Comparison of ENCODE assay signal across 8 cellular contexts in the genomic region with DNA sequence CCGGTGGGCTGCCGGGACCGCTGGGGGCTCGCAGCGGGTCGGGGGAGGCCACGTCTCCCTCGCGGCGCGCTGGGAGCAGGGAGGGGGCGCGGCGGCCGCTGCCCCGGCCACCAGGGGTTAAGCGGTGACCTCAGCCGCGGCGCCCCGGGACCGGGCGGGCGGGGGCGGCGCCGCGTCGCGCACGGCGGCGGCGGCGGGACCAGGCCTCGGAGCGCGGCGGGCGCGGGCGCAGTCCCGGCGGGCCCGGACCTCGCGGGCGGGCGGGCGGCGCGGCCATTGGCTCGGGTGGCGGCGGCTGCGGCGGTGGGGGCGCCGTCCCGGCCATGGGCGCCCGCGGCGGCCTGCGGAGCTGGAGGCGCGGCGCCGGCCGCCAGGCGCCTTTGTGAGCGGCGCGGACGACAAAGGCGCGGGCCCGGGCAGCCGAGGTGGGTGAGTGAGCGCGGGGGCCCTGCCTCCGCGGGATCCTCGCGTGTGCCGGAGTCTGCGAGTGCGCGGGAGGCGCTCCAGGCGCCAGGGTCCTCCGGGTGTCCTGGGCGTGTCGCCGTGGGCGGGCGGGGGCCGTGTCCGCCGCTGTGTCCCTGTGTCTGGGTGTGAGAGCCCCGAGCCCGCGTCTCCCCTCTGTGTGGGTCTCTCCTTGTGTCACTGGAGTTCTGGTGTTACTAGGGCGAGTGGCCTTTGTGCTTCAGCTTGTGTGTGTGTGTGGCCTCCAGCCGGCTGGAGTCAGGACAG. TPM values are rescaled to one million over a fixed set of nuclear protein-coding genes. Genes with fewer than 3 reads are reported as not detected.
DNase-seq lines count a peak whose midpoint lies in the region; ATAC-seq, FAIRE-seq and TF ChIP-seq lines count a peak whose summit lies in the region.

A gene with protein sequence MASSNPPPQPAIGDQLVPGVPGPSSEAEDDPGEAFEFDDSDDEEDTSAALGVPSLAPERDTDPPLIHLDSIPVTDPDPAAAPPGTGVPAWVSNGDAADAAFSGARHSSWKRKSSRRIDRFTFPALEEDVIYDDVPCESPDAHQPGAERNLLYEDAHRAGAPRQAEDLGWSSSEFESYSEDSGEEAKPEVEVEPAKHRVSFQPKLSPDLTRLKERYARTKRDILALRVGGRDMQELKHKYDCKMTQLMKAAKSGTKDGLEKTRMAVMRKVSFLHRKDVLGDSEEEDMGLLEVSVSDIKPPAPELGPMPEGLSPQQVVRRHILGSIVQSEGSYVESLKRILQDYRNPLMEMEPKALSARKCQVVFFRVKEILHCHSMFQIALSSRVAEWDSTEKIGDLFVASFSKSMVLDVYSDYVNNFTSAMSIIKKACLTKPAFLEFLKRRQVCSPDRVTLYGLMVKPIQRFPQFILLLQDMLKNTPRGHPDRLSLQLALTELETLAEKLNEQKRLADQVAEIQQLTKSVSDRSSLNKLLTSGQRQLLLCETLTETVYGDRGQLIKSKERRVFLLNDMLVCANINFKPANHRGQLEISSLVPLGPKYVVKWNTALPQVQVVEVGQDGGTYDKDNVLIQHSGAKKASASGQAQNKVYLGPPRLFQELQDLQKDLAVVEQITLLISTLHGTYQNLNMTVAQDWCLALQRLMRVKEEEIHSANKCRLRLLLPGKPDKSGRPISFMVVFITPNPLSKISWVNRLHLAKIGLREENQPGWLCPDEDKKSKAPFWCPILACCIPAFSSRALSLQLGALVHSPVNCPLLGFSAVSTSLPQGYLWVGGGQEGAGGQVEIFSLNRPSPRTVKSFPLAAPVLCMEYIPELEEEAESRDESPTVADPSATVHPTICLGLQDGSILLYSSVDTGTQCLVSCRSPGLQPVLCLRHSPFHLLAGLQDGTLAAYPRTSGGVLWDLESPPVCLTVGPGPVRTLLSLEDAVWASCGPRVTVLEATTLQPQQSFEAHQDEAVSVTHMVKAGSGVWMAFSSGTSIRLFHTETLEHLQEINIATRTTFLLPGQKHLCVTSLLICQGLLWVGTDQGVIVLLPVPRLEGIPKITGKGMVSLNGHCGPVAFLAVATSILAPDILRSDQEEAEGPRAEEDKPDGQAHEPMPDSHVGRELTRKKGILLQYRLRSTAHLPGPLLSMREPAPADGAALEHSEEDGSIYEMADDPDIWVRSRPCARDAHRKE (N-terminal part only) (plus strand): TSS at position 173 of the 729 bp plus-strand sequence. CDS start 40,898 bp downstream, outside the sequence.

- FAIRE-seq in GM12878 (lab: Jason Lieb, UNC), result no peak

- TF ChIP-seq EP300 in GM12878 (IDR thresholded peaks at IDR 0.05; ENCODE audit: borderline replicate concordance in 1 of 2, control insufficient read depth in 1 of 2, low read depth in 2 of 2, low read length in 2 of 2), result no peak

- ATAC-seq in GM12878 (no peak), GM21447 (IDR thresholded peaks at IDR 0.05; ENCODE audit: unreplicated experiment) (no peak)

- H3K36me3 ChIP-seq in GM12878 (ENCODE audit: control insufficient read depth in 2 of 2, insufficient read depth in 2 of 2, low read length in 1 of 2) (no peaks in the 10 kb centered on the region), skeletal muscle tissue (ENCODE audit: control insufficient read depth in 3 of 3, insufficient read depth in 3 of 3, low read length in 3 of 3) (no peaks in the 10 kb centered on the region)

- H3K4me1 ChIP-seq in GM12878 (ENCODE audit: control insufficient read depth, insufficient read depth, low read length), result peaks cover 17% of the 10 kb centered on the region
- H3K4me1 ChIP-seq in skeletal muscle tissue (ENCODE audit: control insufficient read depth in 3 of 3, insufficient read depth in 3 of 3, low read length in 3 of 3), result peaks cover 14 to 20% (median 18%) of the 10 kb centered on the region in 3 donors

- H3K4me2 ChIP-seq in GM12878 (ENCODE audit: control insufficient read depth, insufficient read depth), result peak within 1 kb of the TSS; percentile 48; the same call in 1 of the 2 replicates

- TF ChIP-seq RAD21 in GM12878 (IDR thresholded peaks at IDR 0.05; ENCODE audit: insufficient read depth, low read depth, low read length), result no peak

- in situ Hi-C loops in GM12878 (cut with MboI), result no loop called here

- H3K36me3 Mint-ChIP-seq in activated naive CD4-positive, alpha-beta T cell treated with anti-CD3 and anti-CD28 coated beads, Interleukin-2, amount 50 U/mL, for 24 hours, result no peaks in the 10 kb centered on the region
- no peaks in the 10 kb centered on the region for H3K36me3 Mint-ChIP-seq in activated CD4-positive, alpha-beta T cell treated with anti-CD3 and anti-CD28 coated beads, Interleukin-2, amount 10 ng/mL, durations not matched to agents 7 days and 5 days (ENCODE audit: low read depth)

- H3K27me3 ChIP-seq in GM12878 (replicated peaks in 1 of 2; ENCODE audit: control insufficient read depth in 2 of 2, insufficient read depth in 2 of 2, low read length in 1 of 2) (peaks cover 4 to 5% of the 10 kb centered on the region in 2 experiments; a peak in 3 of 4 replicates), skeletal muscle tissue (ENCODE audit: control insufficient read depth in 3 of 3, insufficient read depth in 3 of 3, low read length in 3 of 3) (no peaks in the 10 kb centered on the region)

- CTCF ChIA-PET in GM12878 (lab: Yijun Ruan, JAX), result no interaction called here
- CTCF ChIA-PET in activated CD4-positive, alpha-beta T cell treated with anti-CD3 and anti-CD28 coated beads, Interleukin-2, amount 10 ng/mL, durations not matched to agents 7 days and 5 days (lab: Charles Lee), result no interaction called here

- H3K9ac ChIP-seq in GM12878 (ENCODE audit: control insufficient read depth, insufficient read depth, low read length) (no peak within 1 kb of the TSS), skeletal muscle tissue (ENCODE audit: low read depth in 1 of 3, low read length in 3 of 3) (peak within 1 kb of the TSS; percentile 86 to 96 (median 93))

- H3K79me2 ChIP-seq in GM12878 (ENCODE audit: control insufficient read depth, insufficient read depth, low read length), result no peaks in the 10 kb centered on the region

- peaks cover 38% of the 10 kb centered on the region for H3K27me3 Mint-ChIP-seq in activated naive CD4-positive, alpha-beta T cell treated with anti-CD3 and anti-CD28 coated beads, Interleukin-2, amount 50 U/mL, for 24 hours
- H3K27me3 Mint-ChIP-seq in activated CD4-positive, alpha-beta T cell treated with anti-CD3 and anti-CD28 coated beads, Interleukin-2, amount 10 ng/mL, durations not matched to agents 7 days and 5 days, result peaks cover 33% of the 10 kb centered on the region

- peak within 1 kb of the TSS; percentile 39 for H3K4me3 Mint-ChIP-seq in activated naive CD4-positive, alpha-beta T cell treated with anti-CD3 and anti-CD28 coated beads, Interleukin-2, amount 50 U/mL, for 24 hours
- no peak within 1 kb of the TSS for H3K4me3 Mint-ChIP-seq in activated CD4-positive, alpha-beta T cell treated with anti-CD3 and anti-CD28 coated beads, Interleukin-2, amount 10 ng/mL, durations not matched to agents 7 days and 5 days

- intact Hi-C loops in GM12878 (cut with micrococcal nuclease; ENCODE audit: unreplicated experiment), result no loop called here

- no TSS peak for BruUV-seq in GM12878 (replicated peaks; lab: Mats Ljungman, UMichigan)

- WGBS in GM12878 (ENCODE audit: insufficient coverage, insufficient replicate concordance, low lambda C conversion rate, missing lambda C conversion rate), result 16% methylated on average over 13 of the region's 105 CpGs

- H3K27ac ChIP-seq in GM12878 (ENCODE audit: control insufficient read depth, insufficient read depth) (no peak within 1 kb of the TSS), skeletal muscle tissue (ENCODE audit: low read depth, low read length) (peak within 1 kb of the TSS; percentile 79)

- H2AFZ ChIP-seq in GM12878 (ENCODE audit: control insufficient read depth, low read depth, low read length), result no peak within 1 kb of the TSS

- RAD21 ChIA-PET in GM12878 (lab: Charles Lee; ENCODE audit: unreplicated experiment), result no interaction called here

- no peak for TF ChIP-seq POLR2A in GM12878 (IDR thresholded peaks at IDR 0.05; ENCODE audit: low read depth, low read length)

- H3K4me1 Mint-ChIP-seq in activated naive CD4-positive, alpha-beta T cell treated with anti-CD3 and anti-CD28 coated beads, Interleukin-2, amount 50 U/mL, for 24 hours, result no peaks in the 10 kb centered on the region
- peaks cover 6% of the 10 kb centered on the region for H3K4me1 Mint-ChIP-seq in activated CD4-positive, alpha-beta T cell treated with anti-CD3 and anti-CD28 coated beads, Interleukin-2, amount 10 ng/mL, durations not matched to agents 7 days and 5 days

- SMC1A ChIA-PET in GM12878 (lab: Charles Lee; ENCODE audit: uncharacterized antibody, unreplicated experiment), result no interaction called here

- POLR2A ChIA-PET in GM12878 (lab: Charles Lee), result no interaction called here
- POLR2A ChIA-PET in activated CD4-positive, alpha-beta T cell treated with anti-CD3 and anti-CD28 coated beads, Interleukin-2, amount 10 ng/mL, durations not matched to agents 7 days and 5 days (lab: Charles Lee), result no interaction called here

- TF ChIP-seq CTCF in GM12878 (IDR thresholded peaks at IDR 0.05 in 2 of 3, conservative IDR thresholded peaks at IDR 0.05 in 1 of 3; ENCODE audit: control insufficient read depth in 2 of 3, extremely low read depth in 1 of 3, insufficient read depth in 1 of 3, low read depth in 3 of 3, low read length in 3 of 3), result no peak

- no peak within 1 kb of the TSS for H3K4me3 ChIP-seq in GM12878
- H3K4me3 ChIP-seq in iPS-18c (ENCODE audit: insufficient read depth, low read depth, low read length), result peak within 1 kb of the TSS; percentile 88
- H3K4me3 ChIP-seq in skeletal muscle tissue (ENCODE audit: low read length in 3 of 3), result peak within 1 kb of the TSS; percentile 86 to 91 (median 87)

- H3K9me3 ChIP-seq in GM12878 (replicated peaks; ENCODE audit: control insufficient read depth, insufficient read depth, low read length) (no peaks in the 10 kb centered on the region), iPS-18c (ENCODE audit: control insufficient read depth, insufficient read depth, low read length) (no peaks in the 10 kb centered on the region), skeletal muscle tissue (ENCODE audit: control insufficient read depth in 3 of 3, low read length in 3 of 3) (no peaks in the 10 kb centered on the region)

- no peak for DNase-seq in activated naive CD4-positive, alpha-beta T cell treated with anti-CD3 and anti-CD28 coated beads, Interleukin-2, amount 50 U/mL, for 16 hours
- no peak for DNase-seq in GM12878 (ENCODE audit: low read depth, low spot score)
- DNase-seq in SKM-1 treated with dmso at 0.1 percent for 144 hours (lab: John Stamatoyannopoulos, UW; ENCODE audit: unreplicated experiment), result no peak
- DNase-seq in activated CD4-positive, alpha-beta T cell treated with anti-CD3 and anti-CD28 coated beads, Interleukin-2, amount 10 ng/mL, durations not matched to agents 7 days and 5 days, result no peak

- H3K9me3 Mint-ChIP-seq in activated naive CD4-positive, alpha-beta T cell treated with anti-CD3 and anti-CD28 coated beads, Interleukin-2, amount 50 U/mL, for 24 hours, result no peaks in the 10 kb centered on the region
- no peaks in the 10 kb centered on the region for H3K9me3 Mint-ChIP-seq in activated CD4-positive, alpha-beta T cell treated with anti-CD3 and anti-CD28 coated beads, Interleukin-2, amount 10 ng/mL, durations not matched to agents 7 days and 5 days

- no peaks in the 10 kb centered on the region for H4K20me1 ChIP-seq in GM12878 (ENCODE audit: control insufficient read depth, insufficient read depth)

- no peak within 1 kb of the TSS for H3K27ac Mint-ChIP-seq in activated naive CD4-positive, alpha-beta T cell treated with anti-CD3 and anti-CD28 coated beads, Interleukin-2, amount 50 U/mL, for 24 hours
- H3K27ac Mint-ChIP-seq in activated CD4-positive, alpha-beta T cell treated with anti-CD3 and anti-CD28 coated beads, Interleukin-2, amount 10 ng/mL, durations not matched to agents 7 days and 5 days, result no peak within 1 kb of the TSS

RNA-seq across cellular contexts. Expression of the gene that starts here (rescaled TPM):
- 11.6 and 14.6 TPM in 2 replicates for total RNA-seq in GM12878 (2013; cell fraction: nucleolus; rRNA removed)
- total RNA-seq in GM12878 (2014; rRNA removed) (0.49 and 0.51 TPM in 2 replicates), GM12878 (2014; rRNA removed; fragmentation: Illumina TruSeq; extraction: Trizol) (0.18 and 0.32 TPM in 2 replicates), GM12878 (2021) (0.44 and 0.53 TPM in 2 replicates), skeletal muscle tissue (16.7 TPM)
- polyA plus RNA-seq in GM12878 (2011; ENCODE audit: low read depth), result not detected
- polyA plus RNA-seq in GM12878 (2011; rRNA removed) (0.49 and 0.94 TPM in 2 replicates), GM12878 (2014; fragmentation: Illumina TruSeq; extraction: Trizol) (0.13 TPM in 1 of 2 replicates, not detected in the other), GM12878 (2014; fragmentation: Nextera tagmentation; extraction: Ambion mirVana) (under 1 TPM in 1 of 2 experiments, not detected in 1; 0.05 TPM), GM12878 (2014; rRNA removed) (0.32 and 0.37 TPM in 2 replicates), GM12878 (2016; fragmentation: Nextera tagmentation; extraction: Ambion mirVana) (under 1 TPM in 1 of 2 experiments, not detected in 1; 0.06 TPM)
- polyA plus RNA-seq in GM12878 (2011; cell fraction: cytosol; rRNA removed), result 0.79 and 1.2 TPM in 2 replicates
- 9.1 and 10.4 TPM in 2 replicates for polyA plus RNA-seq in GM12878 (2011; cell fraction: nucleus; rRNA removed)
- polyA plus RNA-seq in GM12878 (2012), result 0.19 and 0.27 TPM in 2 replicates
- polyA minus RNA-seq in GM12878 (2011; rRNA and poly(A)+ RNA removed), result 1.9 TPM in 2 replicates
- 0.94 and 1.0 TPM in 2 replicates for polyA minus RNA-seq in GM12878 (2011; cell fraction: cytosol; rRNA and poly(A)+ RNA removed)
- 2.1 and 3.9 TPM in 2 replicates for polyA minus RNA-seq in GM12878 (2011; cell fraction: nucleus; rRNA and poly(A)+ RNA removed)
- not detected for total RNA-seq in activated CD4-positive, alpha-beta T cell treated with anti-CD3 and anti-CD28 coated beads, Interleukin-2, amount 10 ng/mL, durations not matched to agents 7 days and 5 days
